19 cellular contexts compared by ENCODE assay signal in genomic region chr13:98719527-98720250, GRCh38. TPM values are rescaled to one million over a fixed set of nuclear protein-coding genes. Genes with fewer than 3 reads are reported as not detected.
DNase-seq lines count a peak whose midpoint lies in the region; ATAC-seq and TF ChIP-seq lines count a peak whose summit lies in the region.
"Had no signal": no experiment of that assay in that cellular context is flagged by ENCODE, and none has a peak within 500 bp of the region (broad histone marks: within the 10 kb centered on the region; RNA-seq: fewer than 3 reads in every experiment).

No MANE protein-coding gene starts in this region.

- H3K27me3 ChIP-seq in brain microvascular endothelial cell (replicated peaks): no peaks in the 10 kb centered on the region
- H3K27me3 ChIP-seq: BLaER1 had no signal

- no peak for TF ChIP-seq CTCF in mesothelial cell of epicardium (IDR thresholded peaks at IDR 0.05; ENCODE audit: unreplicated experiment)
- no peak for TF ChIP-seq CTCF in brain microvascular endothelial cell (IDR thresholded peaks at IDR 0.05; ENCODE audit: low read depth, low read length, missing control alignments)

- CTCF ChIA-PET in activated CD8-positive, alpha-beta memory T cell treated with anti-CD3 and anti-CD28 coated beads, Interleukin-2, amount 10 ng/mL, durations not matched to agents 7 days and 5 days (lab: Charles Lee): no interaction called here

- no peak for ATAC-seq in activated CD8-positive, alpha-beta memory T cell treated with anti-CD3 and anti-CD28 coated beads, Interleukin-2, amount 10 ng/mL, durations not matched to agents 7 days and 5 days
- peak; percentile 78 for ATAC-seq in left lobe of liver
- no peak for ATAC-seq in activated T-cell treated with anti-CD3 and anti-CD28 coated beads, Interleukin-2, amount 50 U/mL, for 72 hours (replicated peaks in 1 of 2)
- ATAC-seq: CD8-positive, alpha-beta T cell had no signal

- no peak overlapping the region for H3K4me3 Mint-ChIP-seq in activated CD8-positive, alpha-beta memory T cell treated with anti-CD3 and anti-CD28 coated beads, Interleukin-2, amount 10 ng/mL, durations not matched to agents 7 days and 5 days
- H3K4me3 Mint-ChIP-seq in mesothelial cell of epicardium: no peak overlapping the region
- no peak overlapping the region for H3K4me3 Mint-ChIP-seq in activated T-cell treated with anti-CD3 and anti-CD28 coated beads, Interleukin-2, amount 50 U/mL, for 72 hours
- H3K4me3 Mint-ChIP-seq: B cell; CD4-positive, CD25-positive, alpha-beta regulatory T cell; CD8-positive, alpha-beta T cell had no signal

- H3K27ac Mint-ChIP-seq in activated CD8-positive, alpha-beta memory T cell treated with anti-CD3 and anti-CD28 coated beads, Interleukin-2, amount 10 ng/mL, durations not matched to agents 7 days and 5 days: no peak overlapping the region
- peak overlapping the region; percentile 51 for H3K27ac Mint-ChIP-seq in mesothelial cell of epicardium
- no peak overlapping the region for H3K27ac Mint-ChIP-seq in activated T-cell treated with anti-CD3 and anti-CD28 coated beads, Interleukin-2, amount 50 U/mL, for 72 hours
- H3K27ac Mint-ChIP-seq: B cell; CD4-positive, CD25-positive, alpha-beta regulatory T cell; CD8-positive, alpha-beta T cell had no signal

- no peak overlapping the region for H3K27ac ChIP-seq in brain microvascular endothelial cell
- H3K27ac ChIP-seq: 22Rv1, BLaER1, C4-2B, GM23248 had no signal

- no peak overlapping the region for H3K4me3 ChIP-seq in brain microvascular endothelial cell (ENCODE audit: low read depth, low read length)
- H3K4me3 ChIP-seq: BLaER1, GM23248 had no signal

- no peaks in the 10 kb centered on the region for H3K36me3 ChIP-seq in brain microvascular endothelial cell (replicated peaks)
- H3K36me3 ChIP-seq: BLaER1 had no signal

- peak; percentile 12 for DNase-seq in activated CD8-positive, alpha-beta memory T cell treated with anti-CD3 and anti-CD28 coated beads, Interleukin-2, amount 10 ng/mL, durations not matched to agents 7 days and 5 days
- DNase-seq in activated CD8-positive, alpha-beta memory T cell treated with anti-CD3 and anti-CD28 coated beads, Interleukin-2, amount 50 U/mL, for 48 hours: no peak
- DNase-seq in ELF-1 (ENCODE audit: low read depth, low spot score) (peak; percentile 27), left lobe of liver (ENCODE audit: low spot score) (no peak), mesothelial cell of epicardium (ENCODE audit: low spot score in 2 of 2, unreplicated experiment in 2 of 2) (no peak), brain microvascular endothelial cell (no peak), NCI-H1694 (lab: John Stamatoyannopoulos, UW) (no peak)
- no peak for DNase-seq in activated T-cell treated with anti-CD3 and anti-CD28 coated beads, Interleukin-2, amount 50 U/mL, for 72 hours
- DNase-seq: CD4-positive, CD25-positive, alpha-beta regulatory T cell; CD8-positive, alpha-beta T cell; DMS 273 treated with DMSO at 0.1 percent for 48 hours; DMS79; GM23248; H7; HCEC 1CT had no signal

- H3K4me1 Mint-ChIP-seq in activated CD8-positive, alpha-beta memory T cell treated with anti-CD3 and anti-CD28 coated beads, Interleukin-2, amount 10 ng/mL, durations not matched to agents 7 days and 5 days: no peaks in the 10 kb centered on the region
- peaks cover 27% of the 10 kb centered on the region for H3K4me1 Mint-ChIP-seq in mesothelial cell of epicardium
- no peaks in the 10 kb centered on the region for H3K4me1 Mint-ChIP-seq in activated T-cell treated with anti-CD3 and anti-CD28 coated beads, Interleukin-2, amount 50 U/mL, for 72 hours (ENCODE audit: low read depth)
- H3K4me1 Mint-ChIP-seq: B cell; CD4-positive, CD25-positive, alpha-beta regulatory T cell had no signal

- no peaks in the 10 kb centered on the region for H3K9me3 Mint-ChIP-seq in activated CD8-positive, alpha-beta memory T cell treated with anti-CD3 and anti-CD28 coated beads, Interleukin-2, amount 10 ng/mL, durations not matched to agents 7 days and 5 days (ENCODE audit: low read depth)
- H3K9me3 Mint-ChIP-seq in mesothelial cell of epicardium: no peaks in the 10 kb centered on the region
- H3K9me3 Mint-ChIP-seq in activated T-cell treated with anti-CD3 and anti-CD28 coated beads, Interleukin-2, amount 50 U/mL, for 72 hours: no peaks in the 10 kb centered on the region
- H3K9me3 Mint-ChIP-seq: CD8-positive, alpha-beta T cell had no signal

- in situ Hi-C loops in brain microvascular endothelial cell (cut with HindIII; ENCODE audit: low pct_ligation_motif_present, low sequenced_read_pairs): no loop called here

- H3K36me3 Mint-ChIP-seq in activated CD8-positive, alpha-beta memory T cell treated with anti-CD3 and anti-CD28 coated beads, Interleukin-2, amount 10 ng/mL, durations not matched to agents 7 days and 5 days: no peaks in the 10 kb centered on the region
- H3K36me3 Mint-ChIP-seq in mesothelial cell of epicardium: no peaks in the 10 kb centered on the region
- no peaks in the 10 kb centered on the region for H3K36me3 Mint-ChIP-seq in activated T-cell treated with anti-CD3 and anti-CD28 coated beads, Interleukin-2, amount 50 U/mL, for 72 hours (ENCODE audit: insufficient read depth in 2 of 2)
- H3K36me3 Mint-ChIP-seq: CD4-positive, CD25-positive, alpha-beta regulatory T cell; CD8-positive, alpha-beta T cell had no signal

- H3K27me3 Mint-ChIP-seq in activated CD8-positive, alpha-beta memory T cell treated with anti-CD3 and anti-CD28 coated beads, Interleukin-2, amount 10 ng/mL, durations not matched to agents 7 days and 5 days: peaks cover 25% of the 10 kb centered on the region
- H3K27me3 Mint-ChIP-seq in mesothelial cell of epicardium (ENCODE audit: low read depth): no peaks in the 10 kb centered on the region
- H3K27me3 Mint-ChIP-seq in activated T-cell treated with anti-CD3 and anti-CD28 coated beads, Interleukin-2, amount 50 U/mL, for 72 hours (ENCODE audit: low read depth): no peaks in the 10 kb centered on the region

RNA-seq across cellular contexts. Expression of gene SLC15A1, which starts 32.8 kb away (rescaled TPM):
- total RNA-seq in activated CD8-positive, alpha-beta memory T cell treated with anti-CD3 and anti-CD28 coated beads, Interleukin-2, amount 10 ng/mL, durations not matched to agents 7 days and 5 days: not detected
- 26.9 TPM for total RNA-seq in left lobe of liver
- 1.0 to 1.2 TPM (median 1.0 TPM) in 3 replicates for total RNA-seq in mesothelial cell of epicardium
- not detected for total RNA-seq in activated T-cell treated with anti-CD3 and anti-CD28 coated beads, Interleukin-2, amount 50 U/mL, for 72 hours
- total RNA-seq: B cell; CD4-positive, CD25-positive, alpha-beta regulatory T cell; CD8-positive, alpha-beta T cell; GM23248 had no signal

Comparison
In these comparisons a context has a peak if more than half of its experiments do, and no peak if none do; other contexts are left out.
1. DNase-seq: peak in activated CD8-positive, alpha-beta memory T cell treated with anti-CD3 and anti-CD28 coated beads, Interleukin-2, amount 10 ng/mL, durations not matched to agents 7 days and 5 days (single experiment) and ELF-1 (single experiment); none in activated CD8-positive, alpha-beta memory T cell treated with anti-CD3 and anti-CD28 coated beads, Interleukin-2, amount 50 U/mL, for 48 hours (single experiment), left lobe of liver (single experiment), mesothelial cell of epicardium (0 of 2), brain microvascular endothelial cell (single experiment), NCI-H1694 (single experiment) and activated T-cell treated with anti-CD3 and anti-CD28 coated beads, Interleukin-2, amount 50 U/mL, for 72 hours (0 of 2).
2. RNA of gene SLC15A1, which starts 32.8 kb away (total RNA-seq): 26.9 TPM in left lobe of liver (single experiment); 1.0 to 1.2 TPM in mesothelial cell of epicardium, not detected in activated CD8-positive, alpha-beta memory T cell treated with anti-CD3 and anti-CD28 coated beads, Interleukin-2, amount 10 ng/mL, durations not matched to agents 7 days and 5 days and not detected in activated T-cell treated with anti-CD3 and anti-CD28 coated beads, Interleukin-2, amount 50 U/mL, for 72 hours; every median in the first group is over 10 times any median in the second.